Comparison of ENCODE assay signal across 10 cellular contexts in genomic region chr6:27669798-27670301, GRCh38.
DNase-seq lines count a peak whose midpoint lies in the region; ATAC-seq, FAIRE-seq and TF ChIP-seq lines count a peak whose summit lies in the region.
"Had no signal": no experiment of that assay in that cellular context is flagged by ENCODE, and none has a peak within 500 bp of the region (broad histone marks: within the 10 kb centered on the region; RNA-seq: fewer than 3 reads in every experiment).

No MANE protein-coding gene starts in this region.

- H3K27me3 ChIP-seq in Caco-2 (replicated peaks; ENCODE audit: control insufficient read depth, insufficient read depth, low read length) (no peaks in the 10 kb centered on the region), HUES64 (ENCODE audit: insufficient read depth, low read length) (peaks cover 89% of the 10 kb centered on the region), astrocyte (ENCODE audit: insufficient read depth, low read length) (no peaks in the 10 kb centered on the region)
- H3K27me3 ChIP-seq: SJCRH30 had no signal

- peak overlapping the region; percentile 84 for H3K4me2 ChIP-seq in astrocyte (ENCODE audit: low read length)

- no peak for FAIRE-seq in astrocyte (lab: Jason Lieb, UNC)

- H3K27ac Mint-ChIP-seq in Caco-2 (ENCODE audit: unreplicated experiment) (peak overlapping the region; percentile 42), astrocyte (ENCODE audit: unreplicated experiment) (peak overlapping the region; percentile 67), mesothelial cell of epicardium (peak overlapping the region; percentile 13)
- H3K27ac Mint-ChIP-seq in activated T-helper 17 cell treated with anti-CD3 and anti-CD28 coated beads, Interleukin-2, amount 50 U/mL, for 72 hours: no peak overlapping the region

- H3K4me3 ChIP-seq in Caco-2 (ENCODE audit: low read depth, low read length): peak overlapping the region; percentile 22
- H3K4me3 ChIP-seq in HUES64 (ENCODE audit: low read length): peak overlapping the region; percentile 74
- peak overlapping the region; percentile 26 for H3K4me3 ChIP-seq in astrocyte (ENCODE audit: insufficient read depth, low read depth, low read length)
- H3K4me3 ChIP-seq: SJCRH30 had no signal

- no peak for ATAC-seq in activated T-helper 17 cell treated with anti-CD3 and anti-CD28 coated beads, Interleukin-2, amount 50 U/mL, for 72 hours (replicated peaks)
- no peak for ATAC-seq in GM21619 (IDR thresholded peaks at IDR 0.05; ENCODE audit: unreplicated experiment)

- H2AFZ ChIP-seq in astrocyte (ENCODE audit: low read depth, low read length): peak overlapping the region; percentile 14

- 20% methylated on average over 11 of the region's 11 CpGs for WGBS in HUES64

- POLR2A ChIA-PET in Caco-2 (lab: Charles Lee): interaction anchor here (0.6 kb wide), 1 partner anchor 117 kb away, joined by 3 read pairs; no protein-coding TSS in a partner anchor

- H3K36me3 Mint-ChIP-seq in Caco-2 (ENCODE audit: insufficient read depth, unreplicated experiment): peaks cover 27% of the 10 kb centered on the region
- H3K36me3 Mint-ChIP-seq in astrocyte (ENCODE audit: low read depth, unreplicated experiment): no peaks in the 10 kb centered on the region
- H3K36me3 Mint-ChIP-seq in mesothelial cell of epicardium: no peaks in the 10 kb centered on the region
- H3K36me3 Mint-ChIP-seq in activated T-helper 17 cell treated with anti-CD3 and anti-CD28 coated beads, Interleukin-2, amount 50 U/mL, for 72 hours (ENCODE audit: low read depth): peaks cover 36% of the 10 kb centered on the region

- no peak for TF ChIP-seq CTCF in Caco-2 (IDR thresholded peaks at IDR 0.05; ENCODE audit: insufficient read depth in 1 of 2, low read depth in 1 of 2, low read length in 1 of 2, severe bottlenecking in 1 of 2, unreplicated experiment in 1 of 2)
- no peak for TF ChIP-seq CTCF in astrocyte (IDR thresholded peaks at IDR 0.05; ENCODE audit: insufficient read depth, low read depth, low read length)
- TF ChIP-seq CTCF in mesothelial cell of epicardium (IDR thresholded peaks at IDR 0.05; ENCODE audit: unreplicated experiment): no peak

- no peaks in the 10 kb centered on the region for H3K79me2 ChIP-seq in astrocyte (ENCODE audit: insufficient read depth, low read length)

- no peak for DNase-seq in Caco-2
- no peak for DNase-seq in astrocyte (ENCODE audit: low read depth)
- no peak for DNase-seq in mesothelial cell of epicardium (ENCODE audit: low spot score in 2 of 2, unreplicated experiment in 2 of 2)
- DNase-seq in NCI-H774 (lab: John Stamatoyannopoulos, UW): no peak
- no peak for DNase-seq in C1 segment of cervical spinal cord (lab: John Stamatoyannopoulos, UW)
- DNase-seq: SJCRH30; stimulated activated CD4-positive, alpha-beta T cell treated with anti-CD3 and anti-CD28 coated beads, Interleukin-4, amount 100 ng/mL, for 4 hours had no signal

- H3K27ac ChIP-seq in HUES64 (ENCODE audit: low read depth, low read length): no peak overlapping the region
- no peak overlapping the region for H3K27ac ChIP-seq in astrocyte (ENCODE audit: low read depth, low read length)
- H3K27ac ChIP-seq: SJCRH30 had no signal

- BruUV-seq in Caco-2 (replicated peaks; lab: Mats Ljungman, UMichigan): no TSS peak

- intact Hi-C loops in Caco-2 (cut with micrococcal nuclease; ENCODE audit: unreplicated experiment): loop anchor here (2.0 to 5.0 kb wide), 4 partner anchors 38 to 483 kb away; no protein-coding TSS in a partner anchor

- H3K27me3 Mint-ChIP-seq in Caco-2 (ENCODE audit: insufficient read depth, unreplicated experiment) (no peaks in the 10 kb centered on the region), astrocyte (ENCODE audit: low read depth, unreplicated experiment) (peaks cover 14% of the 10 kb centered on the region), mesothelial cell of epicardium (ENCODE audit: low read depth) (peaks cover 68% of the 10 kb centered on the region)
- peaks cover 67% of the 10 kb centered on the region for H3K27me3 Mint-ChIP-seq in activated T-helper 17 cell treated with anti-CD3 and anti-CD28 coated beads, Interleukin-2, amount 50 U/mL, for 72 hours

- H3K4me3 Mint-ChIP-seq in Caco-2 (ENCODE audit: unreplicated experiment) (peak overlapping the region; percentile 83), astrocyte (ENCODE audit: unreplicated experiment) (peak overlapping the region; percentile 70), mesothelial cell of epicardium (peak overlapping the region; percentile 74)
- no peak overlapping the region for H3K4me3 Mint-ChIP-seq in activated T-helper 17 cell treated with anti-CD3 and anti-CD28 coated beads, Interleukin-2, amount 50 U/mL, for 72 hours

- H3K9me3 ChIP-seq in Caco-2 (no peaks in the 10 kb centered on the region), HUES64 (ENCODE audit: insufficient read depth, low read depth, low read length) (no peaks in the 10 kb centered on the region), astrocyte (ENCODE audit: insufficient read depth, low read depth, low read length) (no peaks in the 10 kb centered on the region)
- H3K9me3 ChIP-seq: SJCRH30 had no signal

- H3K4me1 Mint-ChIP-seq in Caco-2 (ENCODE audit: low read depth, unreplicated experiment): peaks cover 30% of the 10 kb centered on the region
- peaks cover 7% of the 10 kb centered on the region for H3K4me1 Mint-ChIP-seq in astrocyte (ENCODE audit: low read depth, unreplicated experiment)
- peaks cover 48% of the 10 kb centered on the region for H3K4me1 Mint-ChIP-seq in mesothelial cell of epicardium
- H3K4me1 Mint-ChIP-seq in activated T-helper 17 cell treated with anti-CD3 and anti-CD28 coated beads, Interleukin-2, amount 50 U/mL, for 72 hours: peaks cover 21% of the 10 kb centered on the region

- H3K9ac ChIP-seq in HUES64 (ENCODE audit: low read depth, low read length) (no peak overlapping the region), astrocyte (ENCODE audit: low read length) (no peak overlapping the region)

- H3K4me1 ChIP-seq in Caco-2 (peaks cover 4% of the 10 kb centered on the region; the same call in 1 of the 2 replicates), HUES64 (ENCODE audit: insufficient read depth, low read length) (peaks cover 10% of the 10 kb centered on the region; the same call in 1 of the 2 replicates), astrocyte (ENCODE audit: insufficient read depth, low read length) (peaks cover 20% of the 10 kb centered on the region)
- H3K4me1 ChIP-seq: SJCRH30 had no signal

- H3K36me3 ChIP-seq in Caco-2 (ENCODE audit: control insufficient read depth, insufficient read depth, low read length) (no peaks in the 10 kb centered on the region), HUES64 (ENCODE audit: insufficient read depth, low read length) (no peaks in the 10 kb centered on the region), astrocyte (ENCODE audit: insufficient read depth, low read length) (no peaks in the 10 kb centered on the region)
- H3K36me3 ChIP-seq: SJCRH30 had no signal

- no peaks in the 10 kb centered on the region for H3K9me3 Mint-ChIP-seq in Caco-2 (ENCODE audit: unreplicated experiment)
- H3K9me3 Mint-ChIP-seq in astrocyte (ENCODE audit: unreplicated experiment): peaks cover 5% of the 10 kb centered on the region
- no peaks in the 10 kb centered on the region for H3K9me3 Mint-ChIP-seq in mesothelial cell of epicardium
- peaks cover 8% of the 10 kb centered on the region for H3K9me3 Mint-ChIP-seq in activated T-helper 17 cell treated with anti-CD3 and anti-CD28 coated beads, Interleukin-2, amount 50 U/mL, for 72 hours

- H4K20me1 ChIP-seq in astrocyte (ENCODE audit: insufficient read depth, low read length): peaks cover 3% of the 10 kb centered on the region

- CTCF ChIA-PET in Caco-2 (lab: Charles Lee): no interaction called here

Comparison
In these comparisons a context has a peak if more than half of its experiments do, and no peak if none do; other contexts are left out.
1. H3K4me3 ChIP-seq: peak in every context shown above with its lines; median percentile 74 in HUES64; 26 in astrocyte; 22 in Caco-2.